In genomic region chr1:34983700-34984355, GRCh38 we compare ENCODE assay signal across 8 cellular contexts. TPM values are rescaled to one million over a fixed set of nuclear protein-coding genes. Genes with fewer than 3 reads are reported as not detected.
DNase-seq lines count a peak whose midpoint lies in the region; ATAC-seq and TF ChIP-seq lines count a peak whose summit lies in the region.

No MANE protein-coding gene starts in this region.

- H3K4me3 Mint-ChIP-seq in natural killer cell, result peak overlapping the region; percentile 97

- H3K9ac ChIP-seq in BLaER1 (peak overlapping the region; percentile 95), Loucy (ENCODE audit: low read depth, low read length, poor library complexity, severe bottlenecking) (peak overlapping the region; percentile 78)

- no peaks in the 10 kb centered on the region for H3K36me3 Mint-ChIP-seq in natural killer cell

- H3K36me3 ChIP-seq in BLaER1 (peaks cover 13% of the 10 kb centered on the region; the same call in 1 of the 2 replicates), Loucy (ENCODE audit: insufficient read depth, low read length) (peaks cover 7% of the 10 kb centered on the region; the same call in 1 of the 2 replicates)

- H3K4me1 Mint-ChIP-seq in natural killer cell, result peaks cover 18 to 48% of the 10 kb centered on the region in 2 donors

- H3K4me3 ChIP-seq in BLaER1, result peak overlapping the region; percentile 88
- peak overlapping the region; percentile 85 for H3K4me3 ChIP-seq in Loucy (ENCODE audit: low read length, poor library complexity, severe bottlenecking)
- H3K4me3 ChIP-seq in choroid plexus epithelial cell (ENCODE audit: low read depth, low read length), result peak overlapping the region; percentile 78

- H3K27me3 ChIP-seq in BLaER1, result no peaks in the 10 kb centered on the region
- H3K27me3 ChIP-seq in Loucy (ENCODE audit: insufficient read depth, low read length, poor library complexity, severe bottlenecking), result no peaks in the 10 kb centered on the region

- H3K4me1 ChIP-seq in BLaER1 (peaks cover 67% of the 10 kb centered on the region), Loucy (ENCODE audit: insufficient read depth, low read length, poor library complexity, severe bottlenecking) (peaks cover 21% of the 10 kb centered on the region)

- H3K27ac Mint-ChIP-seq in natural killer cell, result peak overlapping the region; percentile 87 to 90

- no peaks in the 10 kb centered on the region for H3K9me2 ChIP-seq in Loucy (replicated peaks; ENCODE audit: low read depth, low read length)

- H3K9me3 ChIP-seq in BLaER1 (no peaks in the 10 kb centered on the region), Loucy (ENCODE audit: insufficient read depth, low read depth, low read length) (no peaks in the 10 kb centered on the region)

- TF ChIP-seq CTCF in Loucy (conservative IDR thresholded peaks at IDR 0.05; ENCODE audit: low read length) (no peak), choroid plexus epithelial cell (conservative IDR thresholded peaks at IDR 0.05; ENCODE audit: low read depth, low read length) (no peak), natural killer cell (IDR thresholded peaks at IDR 0.05) (no peak)

- intact Hi-C loops in natural killer cell (cut with micrococcal nuclease), result no loop called here

- H3K79me2 ChIP-seq in Loucy (ENCODE audit: insufficient read depth, low read length), result peaks cover 37% of the 10 kb centered on the region

- H3K4me2 ChIP-seq in BLaER1 (peak overlapping the region; percentile 94), Loucy (ENCODE audit: low read depth, low read length, poor library complexity, severe bottlenecking) (peak overlapping the region; percentile 97)

- H4K20me1 ChIP-seq in BLaER1, result no peaks in the 10 kb centered on the region
- H4K20me1 ChIP-seq in Loucy (ENCODE audit: insufficient read depth, low read length, poor library complexity, severe bottlenecking), result peaks cover 6% of the 10 kb centered on the region

- DNase-seq in choroid plexus epithelial cell (ENCODE audit: low read depth) (peak; percentile 30), natural killer cell (no peak), cerebellum (ENCODE audit: low spot score) (no peak), NCI-H1105 (lab: John Stamatoyannopoulos, UW) (no peak), KG1 (lab: John Stamatoyannopoulos, UW) (no peak)

- no peak overlapping the region for H2AFZ ChIP-seq in Loucy (ENCODE audit: low read length)

- peaks cover 3% of the 10 kb centered on the region; the same call in 1 of the 2 replicates for H3F3A ChIP-seq in Loucy (ENCODE audit: low read depth)

- ATAC-seq in natural killer cell (no peak), GM19351 (IDR thresholded peaks at IDR 0.05; ENCODE audit: unreplicated experiment) (no peak)

- H3K9me3 Mint-ChIP-seq in natural killer cell, result no peaks in the 10 kb centered on the region

- H3K27ac ChIP-seq in BLaER1, result peak overlapping the region; percentile 96

- H3K27me3 Mint-ChIP-seq in natural killer cell (ENCODE audit: low read depth in 2 of 2), result no peaks in the 10 kb centered on the region

RNA-seq across cellular contexts. Expression of gene TMEM35B, which starts 1.3 kb away (rescaled TPM):
- total RNA-seq in natural killer cell (10 to 100 TPM in 2 of 3 donors, 1 to 10 TPM in 1; 4.1 to 18.5 (median 10.5) TPM), cerebellum (6.2 TPM)

RNA-seq across cellular contexts. Expression of gene ZMYM6, which starts 47.9 kb away (rescaled TPM):
- 10 to 100 TPM; 48.3 to 50.2 (median 48.8) TPM for total RNA-seq in natural killer cell
- total RNA-seq in cerebellum, result 37.5 TPM

RNA-seq across cellular contexts. Expression of gene DLGAP3, which starts 54.4 kb away (rescaled TPM):
- total RNA-seq in natural killer cell, result under 1 TPM; 0.33 to 0.38 (median 0.36) TPM
- total RNA-seq in cerebellum, result 15.5 TPM

Comparison
In these comparisons a context has a peak if more than half of its experiments do, and no peak if none do; other contexts are left out.
1. RNA of gene DLGAP3, which starts 54.4 kb away (total RNA-seq): 15.5 TPM in cerebellum (single experiment); 0.33 to 0.38 TPM in natural killer cell; every median in the first group is over 10 times any median in the second.
2. Peak in every context shown above with its lines, with median percentiles within 50 percentile points of each other: H3K4me3 ChIP-seq.